8 cellular contexts compared by ENCODE assay signal in the genomic region with DNA sequence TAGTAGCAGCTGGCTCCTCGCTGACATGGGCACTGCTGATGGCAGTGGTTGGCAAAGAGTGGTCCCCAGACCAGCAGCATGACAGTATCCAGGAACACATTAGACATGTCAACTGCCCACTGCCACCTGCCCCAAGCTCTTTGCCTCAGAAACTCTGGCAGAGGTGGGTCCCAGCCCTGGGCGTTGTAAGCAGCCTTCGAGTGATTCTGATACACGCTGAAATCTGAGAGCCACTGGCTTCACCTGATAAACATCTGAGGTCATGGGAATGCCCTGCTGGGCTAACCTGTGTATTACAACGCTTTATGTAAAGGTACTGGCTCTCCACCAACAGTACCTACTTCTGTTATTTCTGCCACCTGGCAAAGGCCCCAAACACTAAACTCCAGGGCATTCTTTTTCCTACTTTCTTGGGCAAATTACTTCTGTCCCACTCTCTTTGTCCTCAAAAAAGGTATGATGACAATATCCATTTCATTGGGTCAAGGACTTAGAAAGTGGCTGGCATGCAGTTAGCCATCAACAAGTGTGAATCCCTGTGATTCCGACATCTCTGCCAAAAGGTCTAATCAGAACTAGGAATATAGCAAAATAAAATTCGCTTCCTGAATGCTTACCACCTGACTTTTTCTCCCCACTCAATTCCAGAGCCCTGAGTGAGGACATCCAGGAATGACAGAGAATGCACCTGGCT. TPM values are rescaled to one million over a fixed set of nuclear protein-coding genes. Genes with fewer than 3 reads are reported as not detected.
DNase-seq lines count a peak whose midpoint lies in the region; ATAC-seq and TF ChIP-seq lines count a peak whose summit lies in the region.

No MANE protein-coding gene starts in this region.

- H3K27me3 Mint-ChIP-seq in endothelial cell (ENCODE audit: unreplicated experiment) (peaks cover 3% of the 10 kb centered on the region), type B pancreatic cell (no peaks in the 10 kb centered on the region)

- DNase-seq in COLO668 (lab: John Stamatoyannopoulos, UW; ENCODE audit: unreplicated experiment) = peak; percentile 52
- peak; percentile 57 for DNase-seq in NAMALWA (ENCODE audit: low spot score)
- peak; percentile 42 for DNase-seq in endothelial cell (ENCODE audit: low spot score)
- no peak for DNase-seq in type B pancreatic cell (ENCODE audit: extremely low spot score, unreplicated experiment)
- no peak for DNase-seq in dedifferentiated amniotic fluid mesenchymal stem cell (ENCODE audit: extremely low spot score)
- no peak for DNase-seq in aorta
- DNase-seq in ureter (ENCODE audit: low spot score) = no peak

- H3K36me3 ChIP-seq in aorta (ENCODE audit: control insufficient read depth in 1 of 2, insufficient read depth in 2 of 2, low read length in 1 of 2) = no peaks in the 10 kb centered on the region

- WGBS in aorta, 2 donors = 70 to 77% methylated on average over 7 of the region's 7 CpGs

- H3K4me1 Mint-ChIP-seq in endothelial cell (ENCODE audit: unreplicated experiment) (no peaks in the 10 kb centered on the region), type B pancreatic cell (ENCODE audit: unreplicated experiment) (peaks cover 34% of the 10 kb centered on the region)

- ATAC-seq in GM19372 (IDR thresholded peaks at IDR 0.05; ENCODE audit: low read depth, unreplicated experiment) (peak; percentile 53), aorta (ENCODE audit: low FRiP score) (no peak)

- no peak overlapping the region for H3K27ac ChIP-seq in aorta (ENCODE audit: low read depth in 1 of 2, low read length in 2 of 2)

- H3K27ac Mint-ChIP-seq in endothelial cell (ENCODE audit: unreplicated experiment) = no peak overlapping the region
- H3K27ac Mint-ChIP-seq in type B pancreatic cell = no peak overlapping the region

- H3K36me3 Mint-ChIP-seq in endothelial cell (ENCODE audit: low read depth, unreplicated experiment) (no peaks in the 10 kb centered on the region), type B pancreatic cell (no peaks in the 10 kb centered on the region)

- H3K9me3 Mint-ChIP-seq in endothelial cell (ENCODE audit: unreplicated experiment) (no peaks in the 10 kb centered on the region), type B pancreatic cell (no peaks in the 10 kb centered on the region)

- H3K4me1 ChIP-seq in aorta (ENCODE audit: control insufficient read depth in 1 of 2, insufficient read depth in 2 of 2, low read length in 2 of 2) = peaks cover 2% of the 10 kb centered on the region in 2 donors

- intact Hi-C loops in aorta (cut with DNase I) = loop anchor here in 1 of 2 donors (5.0 kb wide), 1 partner anchor 57 kb away; no protein-coding TSS in a partner anchor

- TF ChIP-seq CTCF in endothelial cell (IDR thresholded peaks at IDR 0.05; ENCODE audit: unreplicated experiment) (peak; percentile 8), type B pancreatic cell (conservative IDR thresholded peaks at IDR 0.05) (peak; percentile 56)

- no peaks in the 10 kb centered on the region for H3K27me3 ChIP-seq in aorta (ENCODE audit: control insufficient read depth in 1 of 2, insufficient read depth in 2 of 2, low read length in 1 of 2)

- H3K4me3 Mint-ChIP-seq in endothelial cell (ENCODE audit: unreplicated experiment) = no peak overlapping the region
- H3K4me3 Mint-ChIP-seq in type B pancreatic cell = no peak overlapping the region

- no peak overlapping the region for H3K4me3 ChIP-seq in aorta (ENCODE audit: low read length in 2 of 2)

- no peaks in the 10 kb centered on the region for H3K9me3 ChIP-seq in aorta (ENCODE audit: control insufficient read depth, low read length)

RNA-seq across cellular contexts. Expression of a gene that starts 9.2 kb away (rescaled TPM):
- total RNA-seq in endothelial cell (ENCODE audit: unreplicated experiment) (12.4 TPM), type B pancreatic cell (ENCODE audit: low replicate concordance) (15.1 and 26.9 TPM in 2 replicates), aorta (10 to 100 TPM; 33.1 to 54.3 TPM), ureter (78.8 TPM)
- polyA plus RNA-seq in aorta = 10 to 100 TPM in 1 of 2 donors, 1 to 10 TPM in 1; 8.9 to 11.3 TPM

Comparison
In these comparisons a context has a peak if more than half of its experiments do, and no peak if none do; other contexts are left out.
1. DNase-seq: peak in COLO668 (single experiment), NAMALWA (single experiment) and endothelial cell (single experiment); none in type B pancreatic cell (single experiment), dedifferentiated amniotic fluid mesenchymal stem cell (single experiment), aorta (0 of 2) and ureter (single experiment).